ENCODE assay signal across 1 cellular context in genomic region chr6:14464049-14464448, GRCh38.
TF ChIP-seq lines count a peak whose summit lies in the region.

No MANE protein-coding gene starts in this region.

TF ChIP-seq in K562, 482 proteins besides CTCF, POLR2A, EP300 and RAD21 (continued from another document and continues in another):
- TF ChIP-seq NR0B1 (IDR thresholded peaks at IDR 0.05; ENCODE audit: partially characterized antibody) (no peak), CUX1 (CRISPR knock-in tag; IDR thresholded peaks at IDR 0.05) (no peak), ZBTB1 (CRISPR knock-in tag; IDR thresholded peaks at IDR 0.05; ENCODE audit: borderline replicate concordance, low read depth) (no peak), ATF3 (IDR thresholded peaks at IDR 0.05) (peak; percentile 68), ATF3 (CRISPR knock-in tag; conservative IDR thresholded peaks at IDR 0.05) (no peak), HINFP (tag; conservative IDR thresholded peaks at IDR 0.05; ENCODE audit: low read depth) (no peak), MITF (IDR thresholded peaks at IDR 0.05) (no peak), ZNF586 (CRISPR knock-in tag; conservative IDR thresholded peaks at IDR 0.05) (no peak), FOXM1 (IDR thresholded peaks at IDR 0.05; ENCODE audit: low read depth) (no peak), FOXM1 (CRISPR knock-in tag; IDR thresholded peaks at IDR 0.05; ENCODE audit: low read depth) (no peak), MXI1 (IDR thresholded peaks at IDR 0.05; ENCODE audit: low read depth, low read length) (no peak), HES1 (IDR thresholded peaks at IDR 0.05; ENCODE audit: low read depth) (no peak), TEAD1 (CRISPR knock-in tag; IDR thresholded peaks at IDR 0.05) (no peak), ZKSCAN3 (CRISPR knock-in tag; IDR thresholded peaks at IDR 0.05) (no peak), TAF9B (IDR thresholded peaks at IDR 0.05; ENCODE audit: partially characterized antibody) (no peak), PYGO2 (tag; IDR thresholded peaks at IDR 0.05) (no peak), ARHGAP35 (IDR thresholded peaks at IDR 0.05; ENCODE audit: partially characterized antibody) (no peak), FOXA3 (CRISPR knock-in tag; conservative IDR thresholded peaks at IDR 0.05 in 1 of 2, IDR thresholded peaks at IDR 0.05 in 1 of 2) (no peak), ZHX1 (conservative IDR thresholded peaks at IDR 0.05; ENCODE audit: low read length) (no peak), SMARCB1 (IDR thresholded peaks at IDR 0.05; ENCODE audit: insufficient read length, low read depth) (no peak), PATZ1 (CRISPR knock-in tag; IDR thresholded peaks at IDR 0.05; ENCODE audit: borderline replicate concordance) (no peak), SNAPC5 (CRISPR knock-in tag; IDR thresholded peaks at IDR 0.05) (no peak), RUNX1 (IDR thresholded peaks at IDR 0.05; ENCODE audit: low read depth) (no peak), CGGBP1 (CRISPR knock-in tag; IDR thresholded peaks at IDR 0.05) (no peak), ELF4 (CRISPR knock-in tag; IDR thresholded peaks at IDR 0.05) (no peak), POU5F1 (IDR thresholded peaks at IDR 0.05; ENCODE audit: borderline replicate concordance, low read depth, low read length, partially characterized antibody) (no peak), ZNF79 (CRISPR knock-in tag; IDR thresholded peaks at IDR 0.05; ENCODE audit: low read depth) (no peak), YY1 (IDR thresholded peaks at IDR 0.05; ENCODE audit: borderline replicate concordance in 1 of 3, control insufficient read depth in 1 of 3, extremely low read depth in 1 of 3, insufficient read depth in 3 of 3, insufficient read length in 1 of 3, insufficient replicate concordance in 2 of 3, low read depth in 1 of 3, low read length in 2 of 3) (no peak), SP1 (CRISPR knock-in tag; IDR thresholded peaks at IDR 0.05) (no peak), UBTF (IDR thresholded peaks at IDR 0.05; ENCODE audit: borderline replicate concordance in 1 of 2, low read depth in 2 of 2, low read length in 2 of 2) (no peak)
